19 cellular contexts compared by ENCODE assay signal in the genomic region with DNA sequence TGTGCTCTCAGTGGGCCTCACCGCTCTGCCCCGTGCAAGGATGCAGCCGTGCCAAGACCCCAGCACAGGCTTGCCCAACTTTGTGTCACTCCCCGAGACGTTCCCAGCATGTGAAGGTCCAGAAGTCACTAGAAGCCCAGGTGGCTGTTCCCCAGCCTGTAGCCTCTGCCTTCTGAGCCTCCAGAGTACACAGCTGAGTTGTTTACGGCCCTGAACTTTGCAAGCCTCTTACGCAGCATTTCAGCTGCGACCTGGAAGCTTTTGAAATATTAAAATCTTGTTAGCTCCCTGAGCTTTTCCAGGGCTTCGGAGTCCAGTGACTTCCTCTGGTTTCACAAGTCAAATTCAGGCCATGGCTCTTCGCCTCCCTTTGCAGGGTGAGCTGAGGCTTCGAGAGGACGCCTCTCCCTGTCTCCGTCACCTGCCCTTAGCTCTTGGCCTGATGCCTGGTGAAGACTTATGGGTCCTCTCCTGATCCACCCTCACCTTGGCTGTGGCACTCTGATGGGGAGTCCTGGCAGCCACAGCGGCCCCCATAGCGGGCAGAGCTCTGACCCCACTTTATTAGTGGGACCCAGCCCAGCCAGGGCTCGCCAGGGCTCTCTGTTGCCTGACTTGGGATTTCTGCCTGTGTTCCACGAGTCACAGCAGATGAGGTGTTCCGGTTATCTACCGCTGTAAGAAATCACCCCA.
DNase-seq lines count a peak whose midpoint lies in the region; ATAC-seq and TF ChIP-seq lines count a peak whose summit lies in the region.
"Had no signal": no experiment of that assay in that cellular context is flagged by ENCODE, and none has a peak within 500 bp of the region (broad histone marks: within the 10 kb centered on the region; RNA-seq: fewer than 3 reads in every experiment).

No MANE protein-coding gene starts in this region.

- intact Hi-C loops in spleen (cut with DNase I; ENCODE audit: low total_unique reads) = no loop called here

- POLR2A ChIA-PET in activated naive CD8-positive, alpha-beta T cell treated with anti-CD3 and anti-CD28 coated beads, Interleukin-2, amount 10 ng/mL, durations not matched to agents 7 days and 5 days (lab: Charles Lee) = no interaction called here

- TF ChIP-seq CTCF in Peyer's patch (IDR thresholded peaks at IDR 0.05) (no peak), spleen (IDR thresholded peaks at IDR 0.05 in 8 of 11, conservative IDR thresholded peaks at IDR 0.05 in 3 of 11) (no peak)

- H3K4me1 ChIP-seq in Peyer's patch (peaks cover 0 to 40% (median 6%) of the 10 kb centered on the region in 4 donors), spleen (peaks cover 0 to 6% (median 0%) of the 10 kb centered on the region in 6 donors)
- H3K4me1 ChIP-seq: ascending aorta, esophagus squamous epithelium, gastroesophageal sphincter had no signal

- H3K9me3 Mint-ChIP-seq in activated naive CD8-positive, alpha-beta T cell treated with anti-CD3 and anti-CD28 coated beads, Interleukin-2, amount 10 ng/mL, durations not matched to agents 7 days and 5 days = no peaks in the 10 kb centered on the region
- no peaks in the 10 kb centered on the region for H3K9me3 Mint-ChIP-seq in activated naive CD8-positive, alpha-beta T cell treated with anti-CD3 and anti-CD28 coated beads, Interleukin-2, amount 50 U/mL, for 24 hours
- H3K9me3 Mint-ChIP-seq: activated CD4-positive, alpha-beta memory T cell treated with anti-CD3 and anti-CD28 coated beads for 36 hours; effector memory CD8-positive, alpha-beta T cell had no signal

- DNase-seq in activated naive CD8-positive, alpha-beta T cell treated with anti-CD3 and anti-CD28 coated beads, Interleukin-2, amount 10 ng/mL, durations not matched to agents 7 days and 5 days = peak; percentile 25
- DNase-seq in activated naive CD8-positive, alpha-beta T cell treated with anti-CD3 and anti-CD28 coated beads, Interleukin-2, amount 50 U/mL, for 24 hours = no peak
- DNase-seq in Peyer's patch = peak in 2 of 3 donors; percentile 52 to 64
- peak; percentile 77 for DNase-seq in mesenteric fat pad (ENCODE audit: low spot score)
- DNase-seq in spleen = peak; percentile 58
- DNase-seq in NCI-H748 treated with DMSO at 0.1 percent for 48 hours (lab: John Stamatoyannopoulos, UW) = no peak
- DNase-seq in NCI-H2171 treated with DMSO at 0.1 percent for 48 hours (lab: John Stamatoyannopoulos, UW) = no peak
- no peak for DNase-seq in NCI-H1105 (lab: John Stamatoyannopoulos, UW)
- DNase-seq: activated CD4-positive, alpha-beta memory T cell treated with anti-CD3 and anti-CD28 coated beads for 36 hours; activated naive CD4-positive, alpha-beta T cell; effector memory CD8-positive, alpha-beta T cell; esophagus squamous epithelium; KBM-7; MM.1S; NCI-H1436 treated with DMSO at 0.1 percent for 48 hours; NCI-H524 treated with DMSO at 0.1 percent for 48 hours had no signal

- H3K36me3 ChIP-seq in Peyer's patch (no peaks in the 10 kb centered on the region), spleen (no peaks in the 10 kb centered on the region)
- H3K36me3 ChIP-seq: ascending aorta; BLaER1 treated with 17β-estradiol and CSF1 and Interleukin-3, amounts not matched to agents 10 nM and 100 nM; esophagus squamous epithelium; gastroesophageal sphincter had no signal

- ATAC-seq in activated naive CD8-positive, alpha-beta T cell treated with anti-CD3 and anti-CD28 coated beads, Interleukin-2, amount 10 ng/mL, durations not matched to agents 7 days and 5 days (ENCODE audit: low read depth) = no peak
- no peak for ATAC-seq in activated naive CD8-positive, alpha-beta T cell treated with anti-CD3 and anti-CD28 coated beads, Interleukin-2, amount 50 U/mL, for 24 hours
- ATAC-seq: effector memory CD8-positive, alpha-beta T cell had no signal

- TF ChIP-seq POLR2A in Peyer's patch (IDR thresholded peaks at IDR 0.05) = no peak
- TF ChIP-seq POLR2A in spleen (IDR thresholded peaks at IDR 0.05) = no peak

- H3K27ac ChIP-seq in Peyer's patch (peak overlapping the region in 2 of 4 donors; percentile 41 to 52), spleen (no peak overlapping the region)
- H3K27ac ChIP-seq: ascending aorta; BLaER1 treated with 17β-estradiol and CSF1 and Interleukin-3, amounts not matched to agents 10 nM and 100 nM; esophagus squamous epithelium; gastroesophageal sphincter had no signal

- H3K4me3 ChIP-seq in Peyer's patch = no peak overlapping the region
- no peak overlapping the region for H3K4me3 ChIP-seq in spleen
- H3K4me3 ChIP-seq: ascending aorta; BLaER1 treated with 17β-estradiol and CSF1 and Interleukin-3, amounts not matched to agents 10 nM and 100 nM; esophagus squamous epithelium; gastroesophageal sphincter had no signal

- 86 to 95% (median 91%) methylated on average over 16 to 19 of the region's 19 CpGs for WGBS in spleen, 5 donors

- H3K9me3 ChIP-seq in Peyer's patch (no peaks in the 10 kb centered on the region), spleen (no peaks in the 10 kb centered on the region)
- H3K9me3 ChIP-seq: ascending aorta; BLaER1 treated with 17β-estradiol and CSF1 and Interleukin-3, amounts not matched to agents 10 nM and 100 nM; esophagus squamous epithelium; gastroesophageal sphincter had no signal

- no peak overlapping the region for H3K27ac Mint-ChIP-seq in activated naive CD8-positive, alpha-beta T cell treated with anti-CD3 and anti-CD28 coated beads, Interleukin-2, amount 10 ng/mL, durations not matched to agents 7 days and 5 days
- no peak overlapping the region for H3K27ac Mint-ChIP-seq in activated naive CD8-positive, alpha-beta T cell treated with anti-CD3 and anti-CD28 coated beads, Interleukin-2, amount 50 U/mL, for 24 hours
- H3K27ac Mint-ChIP-seq: activated CD4-positive, alpha-beta memory T cell treated with anti-CD3 and anti-CD28 coated beads for 36 hours; effector memory CD8-positive, alpha-beta T cell had no signal

- H3K4me3 Mint-ChIP-seq in activated naive CD8-positive, alpha-beta T cell treated with anti-CD3 and anti-CD28 coated beads, Interleukin-2, amount 10 ng/mL, durations not matched to agents 7 days and 5 days = no peak overlapping the region
- H3K4me3 Mint-ChIP-seq in activated naive CD8-positive, alpha-beta T cell treated with anti-CD3 and anti-CD28 coated beads, Interleukin-2, amount 50 U/mL, for 24 hours = no peak overlapping the region
- H3K4me3 Mint-ChIP-seq: activated CD4-positive, alpha-beta memory T cell treated with anti-CD3 and anti-CD28 coated beads for 36 hours; effector memory CD8-positive, alpha-beta T cell had no signal

- peaks cover 3% of the 10 kb centered on the region for H3K27me3 Mint-ChIP-seq in activated naive CD8-positive, alpha-beta T cell treated with anti-CD3 and anti-CD28 coated beads, Interleukin-2, amount 10 ng/mL, durations not matched to agents 7 days and 5 days
- peaks cover 3% of the 10 kb centered on the region for H3K27me3 Mint-ChIP-seq in activated naive CD8-positive, alpha-beta T cell treated with anti-CD3 and anti-CD28 coated beads, Interleukin-2, amount 50 U/mL, for 24 hours
- H3K27me3 Mint-ChIP-seq: activated CD4-positive, alpha-beta memory T cell treated with anti-CD3 and anti-CD28 coated beads for 36 hours had no signal

- peaks cover 5% of the 10 kb centered on the region for H3K4me1 Mint-ChIP-seq in activated naive CD8-positive, alpha-beta T cell treated with anti-CD3 and anti-CD28 coated beads, Interleukin-2, amount 10 ng/mL, durations not matched to agents 7 days and 5 days
- H3K4me1 Mint-ChIP-seq in activated naive CD8-positive, alpha-beta T cell treated with anti-CD3 and anti-CD28 coated beads, Interleukin-2, amount 50 U/mL, for 24 hours = peaks cover 2% of the 10 kb centered on the region

- H3K27me3 ChIP-seq in Peyer's patch = no peaks in the 10 kb centered on the region
- H3K27me3 ChIP-seq in spleen (replicated peaks in 1 of 7) = peaks cover 0 to 12% (median 0%) of the 10 kb centered on the region in 7 donors
- H3K27me3 ChIP-seq: ascending aorta had no signal

- no peaks in the 10 kb centered on the region for H3K36me3 Mint-ChIP-seq in activated naive CD8-positive, alpha-beta T cell treated with anti-CD3 and anti-CD28 coated beads, Interleukin-2, amount 10 ng/mL, durations not matched to agents 7 days and 5 days
- H3K36me3 Mint-ChIP-seq in activated naive CD8-positive, alpha-beta T cell treated with anti-CD3 and anti-CD28 coated beads, Interleukin-2, amount 50 U/mL, for 24 hours (ENCODE audit: low read depth) = no peaks in the 10 kb centered on the region
- H3K36me3 Mint-ChIP-seq: activated CD4-positive, alpha-beta memory T cell treated with anti-CD3 and anti-CD28 coated beads for 36 hours had no signal

Comparison
In these comparisons a context has a peak if more than half of its experiments do, and no peak if none do; other contexts are left out.
1. DNase-seq: peak in activated naive CD8-positive, alpha-beta T cell treated with anti-CD3 and anti-CD28 coated beads, Interleukin-2, amount 10 ng/mL, durations not matched to agents 7 days and 5 days (single experiment), Peyer's patch (2 of 3), mesenteric fat pad (single experiment) and spleen (single experiment); none in activated naive CD8-positive, alpha-beta T cell treated with anti-CD3 and anti-CD28 coated beads, Interleukin-2, amount 50 U/mL, for 24 hours (single experiment), NCI-H748 treated with DMSO at 0.1 percent for 48 hours (single experiment), NCI-H2171 treated with DMSO at 0.1 percent for 48 hours (single experiment) and NCI-H1105 (single experiment).